9 cellular contexts compared by ENCODE assay signal in the genomic region with DNA sequence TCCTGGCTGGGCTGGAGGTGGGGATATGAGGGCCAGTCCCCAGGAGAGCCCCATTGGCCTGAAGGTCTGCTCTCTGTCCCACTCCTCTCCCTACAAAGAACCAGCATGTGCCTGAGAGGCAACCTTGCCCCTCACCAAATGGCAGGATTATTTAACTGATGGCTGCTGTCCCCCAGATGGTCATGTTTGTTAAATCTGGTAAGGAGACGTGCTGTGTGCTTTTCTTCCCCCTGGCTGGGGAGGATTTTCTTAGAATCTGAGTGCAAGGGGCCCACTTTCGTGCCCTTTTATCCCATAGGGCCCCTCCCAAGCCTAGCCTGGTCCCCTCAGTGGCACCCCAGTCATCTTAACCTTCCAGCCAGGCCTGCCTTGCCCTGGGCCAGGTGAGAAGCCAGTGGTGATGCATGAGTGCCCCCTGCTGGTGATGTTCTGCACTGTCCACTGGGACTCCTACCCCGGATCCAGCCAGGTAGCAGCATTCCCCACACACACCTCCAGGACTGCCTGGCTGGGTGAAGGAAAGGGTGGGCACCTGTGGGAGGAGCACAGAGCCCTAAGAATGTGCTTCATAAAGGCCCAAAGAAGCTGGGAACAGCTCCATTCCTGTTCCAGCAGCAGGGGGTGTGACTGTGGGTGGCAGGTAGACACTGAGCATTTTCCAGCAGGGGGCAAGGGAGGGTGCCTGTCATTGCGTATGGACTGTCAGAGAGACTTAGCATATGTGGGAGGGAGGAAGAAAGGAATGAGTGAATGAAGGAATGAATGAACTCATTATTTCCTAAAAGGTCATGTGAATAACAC. TPM values are rescaled to one million over a fixed set of nuclear protein-coding genes. Genes with fewer than 3 reads are reported as not detected.
DNase-seq lines count a peak whose midpoint lies in the region; ATAC-seq and TF ChIP-seq lines count a peak whose summit lies in the region.
"Had no signal": no experiment of that assay in that cellular context is flagged by ENCODE, and none has a peak within 500 bp of the region (broad histone marks: within the 10 kb centered on the region; RNA-seq: fewer than 3 reads in every experiment).

No MANE protein-coding gene starts in this region.

- peak; percentile 82 for TF ChIP-seq CTCF in CD8-positive, alpha-beta T cell (IDR thresholded peaks at IDR 0.05)
- TF ChIP-seq CTCF in HFFc6 (IDR thresholded peaks at IDR 0.05) = peak; percentile 99
- peak; percentile 96 for TF ChIP-seq CTCF in fibroblast of the aortic adventitia (IDR thresholded peaks at IDR 0.05; ENCODE audit: insufficient read depth, low read length)
- TF ChIP-seq CTCF in thoracic aorta (IDR thresholded peaks at IDR 0.05) = peak; percentile 55

- no peak overlapping the region for H3K4me3 ChIP-seq in CD8-positive, alpha-beta T cell (ENCODE audit: low read depth, low read length)
- H3K4me3 ChIP-seq in fibroblast of the aortic adventitia (ENCODE audit: low read depth, low read length) (no peak overlapping the region), thoracic aorta (no peak overlapping the region)
- H3K4me3 ChIP-seq: SK-N-MC had no signal

- POLR2A ChIA-PET in CD8-positive, alpha-beta T cell (lab: Charles Lee) = no interaction called here

- H3K27ac ChIP-seq in CD8-positive, alpha-beta T cell (ENCODE audit: low read depth, low read length) = no peak overlapping the region
- no peak overlapping the region for H3K27ac ChIP-seq in thoracic aorta
- H3K27ac ChIP-seq: SK-N-MC had no signal

- peak; percentile 98 for ATAC-seq in CD8-positive, alpha-beta T cell
- peak; percentile 98 to 99 for ATAC-seq in activated T-cell treated with anti-CD3 and anti-CD28 coated beads, Interleukin-2, amount 50 U/mL, for 4 hours
- ATAC-seq in thoracic aorta (ENCODE audit: insufficient number of reproducible peaks, low FRiP score, low read depth) (no peak), HG03520 (IDR thresholded peaks at IDR 0.05; ENCODE audit: unreplicated experiment) (no peak)

- H3K9me3 ChIP-seq in CD8-positive, alpha-beta T cell (ENCODE audit: low read length) = no peaks in the 10 kb centered on the region
- no peaks in the 10 kb centered on the region for H3K9me3 ChIP-seq in thoracic aorta

- peaks cover 35% of the 10 kb centered on the region for H3K36me3 Mint-ChIP-seq in CD8-positive, alpha-beta T cell
- H3K36me3 Mint-ChIP-seq in HFFc6 (ENCODE audit: low read depth) = no peaks in the 10 kb centered on the region
- peaks cover 20% of the 10 kb centered on the region for H3K36me3 Mint-ChIP-seq in activated T-cell treated with anti-CD3 and anti-CD28 coated beads, Interleukin-2, amount 50 U/mL, for 4 hours (ENCODE audit: insufficient read depth)

- intact Hi-C loops in CD8-positive, alpha-beta T cell (cut with DNase I, micrococcal nuclease) = loop anchor here (1.0 to 5.0 kb wide), 6 partner anchors 140 to 675 kb away; no protein-coding TSS in a partner anchor

- H3K27me3 ChIP-seq in CD8-positive, alpha-beta T cell (ENCODE audit: insufficient read depth, low read length) = no peaks in the 10 kb centered on the region
- H3K27me3 ChIP-seq in thoracic aorta (replicated peaks; ENCODE audit: insufficient read depth) = no peaks in the 10 kb centered on the region

- no peaks in the 10 kb centered on the region for H3K9me3 Mint-ChIP-seq in CD8-positive, alpha-beta T cell
- H3K9me3 Mint-ChIP-seq in HFFc6 = no peaks in the 10 kb centered on the region
- no peaks in the 10 kb centered on the region for H3K9me3 Mint-ChIP-seq in activated T-cell treated with anti-CD3 and anti-CD28 coated beads, Interleukin-2, amount 50 U/mL, for 4 hours

- H3K27ac Mint-ChIP-seq in CD8-positive, alpha-beta T cell = no peak overlapping the region
- no peak overlapping the region for H3K27ac Mint-ChIP-seq in HFFc6

- H3K27me3 Mint-ChIP-seq in CD8-positive, alpha-beta T cell (ENCODE audit: low read depth) = no peaks in the 10 kb centered on the region
- peaks cover 15% of the 10 kb centered on the region for H3K27me3 Mint-ChIP-seq in HFFc6 (ENCODE audit: insufficient read depth)
- no peaks in the 10 kb centered on the region for H3K27me3 Mint-ChIP-seq in activated T-cell treated with anti-CD3 and anti-CD28 coated beads, Interleukin-2, amount 50 U/mL, for 4 hours (ENCODE audit: low read depth)

- H3K4me1 Mint-ChIP-seq in CD8-positive, alpha-beta T cell (ENCODE audit: low read depth) = no peaks in the 10 kb centered on the region
- H3K4me1 Mint-ChIP-seq in HFFc6 (ENCODE audit: low read depth) = peaks cover 32% of the 10 kb centered on the region
- H3K4me1 Mint-ChIP-seq in activated T-cell treated with anti-CD3 and anti-CD28 coated beads, Interleukin-2, amount 50 U/mL, for 4 hours (ENCODE audit: low read depth) = no peaks in the 10 kb centered on the region

- peak; percentile 72 to 90 (median 80) for DNase-seq in CD8-positive, alpha-beta T cell
- peak; percentile 29 for DNase-seq in HFFc6
- DNase-seq in OCI-M1 (lab: John Stamatoyannopoulos, UW) = peak; percentile 76
- DNase-seq in activated T-cell treated with anti-CD3 and anti-CD28 coated beads, Interleukin-2, amount 50 U/mL, for 4 hours = peak; percentile 87
- peak; percentile 62 for DNase-seq in fibroblast of the aortic adventitia (ENCODE audit: low read depth)
- DNase-seq in nucleus accumbens (lab: John Stamatoyannopoulos, UW) = peak in 44 of 56 donors; percentile 3 to 82 (median 33)
- peak; percentile 11 for DNase-seq in thoracic aorta (ENCODE audit: low spot score)

- CTCF ChIA-PET in CD8-positive, alpha-beta T cell (lab: Charles Lee) = interaction anchor here (0.8 to 5.4 kb wide), 20 partner anchors 8 to 427 kb away, joined by 3 to 47 read pairs (median 4); no protein-coding TSS in a partner anchor

- no peaks in the 10 kb centered on the region for H3K36me3 ChIP-seq in CD8-positive, alpha-beta T cell (ENCODE audit: insufficient read depth, low read length)
- no peaks in the 10 kb centered on the region for H3K36me3 ChIP-seq in thoracic aorta

- H3K4me1 ChIP-seq in CD8-positive, alpha-beta T cell (ENCODE audit: insufficient read depth, low read length) = no peaks in the 10 kb centered on the region
- H3K4me1 ChIP-seq in thoracic aorta (ENCODE audit: control insufficient read depth in 1 of 2, low read depth in 2 of 2) = peaks cover 4 to 11% of the 10 kb centered on the region in 2 donors

- no peak overlapping the region for H3K4me3 Mint-ChIP-seq in CD8-positive, alpha-beta T cell
- H3K4me3 Mint-ChIP-seq in HFFc6 = no peak overlapping the region
- no peak overlapping the region for H3K4me3 Mint-ChIP-seq in activated T-cell treated with anti-CD3 and anti-CD28 coated beads, Interleukin-2, amount 50 U/mL, for 4 hours

RNA-seq across cellular contexts. Expression of gene MFNG, which starts 28.9 kb away (rescaled TPM):
- 10 to 100 TPM; 63.2 to 63.9 TPM for total RNA-seq in CD8-positive, alpha-beta T cell
- not detected for total RNA-seq in HFFc6 (2021; fragmentation: NEBNext Ultra II Directional; extraction: Animal tissue kit (Norgen Biotek cat#: 25700))
- 100 to 1,000 TPM; 157 to 188 (median 184) TPM for total RNA-seq in activated T-cell treated with anti-CD3 and anti-CD28 coated beads, Interleukin-2, amount 50 U/mL, for 4 hours
- total RNA-seq in fibroblast of the aortic adventitia (ENCODE audit: low replicate concordance) (0.16 and 0.36 TPM in 2 replicates), thoracic aorta (10 to 100 TPM; 18.1 to 25.5 TPM)

RNA-seq across cellular contexts. Expression of gene ELFN2, which starts 30.0 kb away (rescaled TPM):
- total RNA-seq in CD8-positive, alpha-beta T cell = not detected
- total RNA-seq in HFFc6 (2021; fragmentation: NEBNext Ultra II Directional; extraction: Animal tissue kit (Norgen Biotek cat#: 25700)) = 1 to 10 TPM; 1.2 to 5.8 (median 1.4) TPM
- under 1 TPM; 0.03 to 0.33 (median 0.05) TPM for total RNA-seq in activated T-cell treated with anti-CD3 and anti-CD28 coated beads, Interleukin-2, amount 50 U/mL, for 4 hours
- total RNA-seq in fibroblast of the aortic adventitia (ENCODE audit: low replicate concordance) (0.18 and 0.33 TPM in 2 replicates), thoracic aorta (not detected)

Comparison
In these comparisons a context has a peak if more than half of its experiments do, and no peak if none do; other contexts are left out.
1. ATAC-seq: peak in CD8-positive, alpha-beta T cell (single experiment) and activated T-cell treated with anti-CD3 and anti-CD28 coated beads, Interleukin-2, amount 50 U/mL, for 4 hours (2 of 2); none in thoracic aorta (single experiment) and HG03520 (single experiment).
2. DNase-seq: peak in every context shown above with its lines; median percentile 87 in activated T-cell treated with anti-CD3 and anti-CD28 coated beads, Interleukin-2, amount 50 U/mL, for 4 hours; 80 in CD8-positive, alpha-beta T cell; 76 in OCI-M1; 62 in fibroblast of the aortic adventitia; 33 in nucleus accumbens; 29 in HFFc6; 11 in thoracic aorta.
3. RNA of gene MFNG, which starts 28.9 kb away (total RNA-seq): 157 to 188 TPM in activated T-cell treated with anti-CD3 and anti-CD28 coated beads, Interleukin-2, amount 50 U/mL, for 4 hours, 63.2 to 63.9 TPM in CD8-positive, alpha-beta T cell and 18.1 to 25.5 TPM in thoracic aorta; 0.16 to 0.36 TPM in fibroblast of the aortic adventitia and not detected in HFFc6; every median in the first group is over 10 times any median in the second.
4. Peak in every context shown above with its lines, with median percentiles within 50 percentile points of each other: CTCF ChIP-seq.